ENCODE assay signal across 15 cellular contexts in genomic region chr2:205654878-205655601, GRCh38. TPM values are rescaled to one million over a fixed set of nuclear protein-coding genes. Genes with fewer than 3 reads are reported as not detected.
A peak's percentile ranks its signal among the peaks of the same experiment; 100 is the strongest.
DNase-seq lines count a peak whose midpoint lies in the region; ATAC-seq and TF ChIP-seq lines count a peak whose summit lies in the region.
"Had no signal": no experiment of that assay in that cellular context is flagged by ENCODE, and none has a peak within 500 bp of the region (broad histone marks: within the 10 kb centered on the region; RNA-seq: fewer than 3 reads in every experiment).

No MANE protein-coding gene starts in this region.

- no peak overlapping the region for H2AFZ ChIP-seq in fibroblast of lung (ENCODE audit: low read length)

- CTCF ChIA-PET in Caco-2 (lab: Charles Lee) = no interaction called here

- no peaks in the 10 kb centered on the region for H3K36me3 ChIP-seq in fibroblast of lung (ENCODE audit: control insufficient read depth, insufficient read depth, low read length)
- H3K36me3 ChIP-seq in Caco-2 (ENCODE audit: control insufficient read depth, insufficient read depth, low read length) = no peaks in the 10 kb centered on the region
- H3K36me3 ChIP-seq: colonic mucosa, thoracic aorta had no signal

- H3K4me3 ChIP-seq in fibroblast of lung (replicated peaks in 1 of 4; ENCODE audit: control extremely low read depth in 1 of 4, insufficient read depth in 1 of 4, low read depth in 3 of 4, low read length in 4 of 4) = no peak overlapping the region
- H3K4me3 ChIP-seq in skeletal muscle cell (ENCODE audit: low read depth, low read length) = no peak overlapping the region
- H3K4me3 ChIP-seq in Caco-2 (ENCODE audit: low read depth, low read length) = no peak overlapping the region
- H3K4me3 ChIP-seq: colonic mucosa, smooth muscle cell, thoracic aorta had no signal

- POLR2A ChIA-PET in Caco-2 (lab: Charles Lee) = no interaction called here

- H3K4me2 ChIP-seq in fibroblast of lung (ENCODE audit: extremely low read depth, insufficient read depth, low read length) = peak overlapping the region; percentile 20
- H3K4me2 ChIP-seq: smooth muscle cell had no signal

- H3K27ac Mint-ChIP-seq in Caco-2 (ENCODE audit: unreplicated experiment) = no peak overlapping the region
- H3K27ac Mint-ChIP-seq: activated CD8-positive, alpha-beta T cell treated with anti-CD3 and anti-CD28 coated beads, Interleukin-2, amount 10 ng/mL, durations not matched to agents 7 days and 5 days had no signal

- no TSS peak for BruUV-seq in Caco-2 (replicated peaks; lab: Mats Ljungman, UMichigan)

- no peak overlapping the region for H3K27ac ChIP-seq in fibroblast of lung (ENCODE audit: insufficient read depth, low read length)
- H3K27ac ChIP-seq: colonic mucosa, thoracic aorta had no signal

- H3K4me3 Mint-ChIP-seq in Caco-2 (ENCODE audit: unreplicated experiment) = no peak overlapping the region
- H3K4me3 Mint-ChIP-seq: activated CD8-positive, alpha-beta T cell treated with anti-CD3 and anti-CD28 coated beads, Interleukin-2, amount 10 ng/mL, durations not matched to agents 7 days and 5 days had no signal

- no peaks in the 10 kb centered on the region for H4K20me1 ChIP-seq in fibroblast of lung (ENCODE audit: control insufficient read depth, extremely low read depth, insufficient read depth, low read length)

- peak; percentile 76 for ATAC-seq in SK-N-SH treated with all-trans-retinoic acid at 6 μM for 48 hours
- ATAC-seq in GM21737 (IDR thresholded peaks at IDR 0.05; ENCODE audit: unreplicated experiment) = no peak
- ATAC-seq: activated CD8-positive, alpha-beta T cell treated with anti-CD3 and anti-CD28 coated beads, Interleukin-2, amount 10 ng/mL, durations not matched to agents 7 days and 5 days; left ventricle myocardium superior had no signal

- no peaks in the 10 kb centered on the region for H3K9me3 Mint-ChIP-seq in Caco-2 (ENCODE audit: unreplicated experiment)

- no peaks in the 10 kb centered on the region for H3K36me3 Mint-ChIP-seq in Caco-2 (ENCODE audit: insufficient read depth, unreplicated experiment)

- H3K27me3 ChIP-seq in fibroblast of lung (ENCODE audit: control insufficient read depth, insufficient read depth, low read length) = no peaks in the 10 kb centered on the region
- no peaks in the 10 kb centered on the region for H3K27me3 ChIP-seq in Caco-2 (replicated peaks; ENCODE audit: control insufficient read depth, insufficient read depth, low read length)
- H3K27me3 ChIP-seq: colonic mucosa had no signal

- DNase-seq in GM04504 (ENCODE audit: low read depth) = peak; percentile 44
- peak; percentile 56 to 78 for DNase-seq in fibroblast of lung (ENCODE audit: low read depth in 2 of 2)
- peak; percentile 74 for DNase-seq in skeletal muscle cell (ENCODE audit: low read depth)
- DNase-seq in medulla oblongata (ENCODE audit: extremely low spot score) = no peak
- DNase-seq in Caco-2 = no peak
- DNase-seq: activated CD8-positive, alpha-beta T cell treated with anti-CD3 and anti-CD28 coated beads, Interleukin-2, amount 10 ng/mL, durations not matched to agents 7 days and 5 days; colonic mucosa; GOT3; left ventricle myocardium superior; NCI-H1048; NCI-H510A treated with DMSO at 0.1 percent for 48 hours had no signal

- intact Hi-C loops in Caco-2 (cut with micrococcal nuclease; ENCODE audit: unreplicated experiment) = no loop called here

- H3K9ac ChIP-seq in fibroblast of lung (ENCODE audit: insufficient read depth, low read length) = no peak overlapping the region

- H3K4me1 ChIP-seq in fibroblast of lung (ENCODE audit: control insufficient read depth, extremely low read depth, insufficient read depth, low read length) (peaks cover 10% of the 10 kb centered on the region), Caco-2 (no peaks in the 10 kb centered on the region)
- H3K4me1 ChIP-seq: colonic mucosa had no signal

- no peaks in the 10 kb centered on the region for H3K27me3 Mint-ChIP-seq in Caco-2 (ENCODE audit: insufficient read depth, unreplicated experiment)

- TF ChIP-seq CTCF in fibroblast of lung (conservative IDR thresholded peaks at IDR 0.05 in 1 of 2, IDR thresholded peaks at IDR 0.05 in 1 of 2; ENCODE audit: low read depth in 1 of 2, low read length in 2 of 2) = no peak
- no peak for TF ChIP-seq CTCF in Caco-2 (IDR thresholded peaks at IDR 0.05; ENCODE audit: insufficient read depth in 1 of 2, low read depth in 1 of 2, low read length in 1 of 2, severe bottlenecking in 1 of 2, unreplicated experiment in 1 of 2)

- H3K4me1 Mint-ChIP-seq in Caco-2 (ENCODE audit: low read depth, unreplicated experiment) = no peaks in the 10 kb centered on the region

- H3K79me2 ChIP-seq in fibroblast of lung (ENCODE audit: control insufficient read depth, insufficient read depth, low read length) = no peaks in the 10 kb centered on the region

- H3K9me3 ChIP-seq in fibroblast of lung (ENCODE audit: control insufficient read depth, insufficient read depth, low read depth, low read length) (no peaks in the 10 kb centered on the region), Caco-2 (no peaks in the 10 kb centered on the region)
- H3K9me3 ChIP-seq: colonic mucosa, thoracic aorta had no signal

TF ChIP-seq in SK-N-SH treated with all-trans-retinoic acid at 6 μM for 48 hours, 23 proteins besides CTCF, POLR2A, EP300 and RAD21:
- TF ChIP-seq TCF4 (CRISPR knock-in tag; IDR thresholded peaks at IDR 0.05; ENCODE audit: borderline replicate concordance) = no peak
- TF ChIP-seq ISL1 (CRISPR knock-in tag; IDR thresholded peaks at IDR 0.05) = no peak
- TF ChIP-seq OSR1 (CRISPR knock-in tag; IDR thresholded peaks at IDR 0.05) = no peak
- no peak for TF ChIP-seq BACH2 (CRISPR knock-in tag; IDR thresholded peaks at IDR 0.05; ENCODE audit: borderline replicate concordance)

RNA-seq across cellular contexts. Expression of gene NRP2, which starts 27.3 kb away (rescaled TPM):
- 22.9 and 28.7 TPM in 2 replicates for total RNA-seq in fibroblast of lung
- 16.6 and 23.9 TPM in 2 replicates for polyA plus RNA-seq in fibroblast of lung
- polyA plus RNA-seq in fibroblast of lung (2012) = 12.5 and 15.7 TPM in 2 replicates
- polyA minus RNA-seq in fibroblast of lung (ENCODE audit: low replicate concordance) = 77.2 and 77.3 TPM in 2 replicates
- 95.6 and 96.9 TPM in 2 replicates for total RNA-seq in Caco-2 (2022)

Comparison
In these comparisons a context has a peak if more than half of its experiments do, and no peak if none do; other contexts are left out.
1. DNase-seq: peak in GM04504 (single experiment), fibroblast of lung (2 of 2) and skeletal muscle cell (single experiment); none in medulla oblongata (single experiment) and Caco-2 (0 of 2).